Comparison of ENCODE assay signal across 17 cellular contexts in the genomic region with DNA sequence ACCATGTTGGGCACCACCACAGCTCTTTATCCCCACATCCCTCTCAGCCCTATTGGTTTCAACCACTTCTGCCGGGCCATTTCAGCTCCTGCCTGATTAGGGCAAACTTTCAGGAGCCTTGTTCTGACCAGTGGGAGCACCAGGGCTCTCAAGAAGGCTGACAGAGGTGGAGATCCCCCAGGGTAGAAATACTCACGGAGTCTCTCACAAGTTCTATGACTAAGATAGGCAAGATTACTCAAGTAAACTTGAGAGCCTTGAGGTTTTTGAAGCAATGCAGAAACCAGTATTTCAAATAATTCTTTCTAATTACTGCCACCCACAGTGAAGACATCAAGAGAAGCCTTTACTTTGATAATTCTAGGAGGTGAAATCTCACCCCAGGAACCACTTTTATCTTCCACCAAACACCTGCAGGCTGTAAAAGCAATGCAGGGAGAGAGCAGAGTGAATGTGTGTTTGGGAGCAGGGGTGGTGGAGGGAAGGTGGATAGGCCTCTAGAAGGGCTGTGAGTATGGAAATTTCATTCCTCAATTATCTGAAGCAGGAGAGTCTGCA. TPM values are rescaled to one million over a fixed set of nuclear protein-coding genes. Genes with fewer than 3 reads are reported as not detected.
DNase-seq lines count a peak whose midpoint lies in the region; ATAC-seq and TF ChIP-seq lines count a peak whose summit lies in the region.
"Had no signal": no experiment of that assay in that cellular context is flagged by ENCODE, and none has a peak within 500 bp of the region (broad histone marks: within the 10 kb centered on the region; RNA-seq: fewer than 3 reads in every experiment).

No MANE protein-coding gene starts in this region.

- H3K36me3 Mint-ChIP-seq in activated T-cell treated with anti-CD3 and anti-CD28 coated beads, Interleukin-2, amount 50 U/mL, for 4 hours (ENCODE audit: insufficient read depth) = peaks cover 21% of the 10 kb centered on the region
- peaks cover 15% of the 10 kb centered on the region for H3K36me3 Mint-ChIP-seq in stimulated activated effector memory CD8-positive, alpha-beta T cell treated with anti-CD3 and anti-CD28 coated beads, Interleukin-12 subunit alpha, Interleukin-12 subunit beta, amount 100 ng/mL, for 72 hours

- no peaks in the 10 kb centered on the region for H3K9me3 Mint-ChIP-seq in activated T-cell treated with anti-CD3 and anti-CD28 coated beads, Interleukin-2, amount 50 U/mL, for 4 hours
- no peaks in the 10 kb centered on the region for H3K9me3 Mint-ChIP-seq in stimulated activated effector memory CD8-positive, alpha-beta T cell treated with anti-CD3 and anti-CD28 coated beads, Interleukin-12 subunit alpha, Interleukin-12 subunit beta, amount 100 ng/mL, for 72 hours

- no peak for TF ChIP-seq CTCF in sigmoid colon (IDR thresholded peaks at IDR 0.05)

- peak overlapping the region; percentile 35 for H3K27ac Mint-ChIP-seq in stimulated activated effector memory CD8-positive, alpha-beta T cell treated with anti-CD3 and anti-CD28 coated beads, Interleukin-12 subunit alpha, Interleukin-12 subunit beta, amount 100 ng/mL, for 72 hours

- peak; percentile 78 to 81 for ATAC-seq in activated T-cell treated with anti-CD3 and anti-CD28 coated beads, Interleukin-2, amount 50 U/mL, for 4 hours
- peak; percentile 39 for ATAC-seq in stimulated activated effector memory CD8-positive, alpha-beta T cell treated with anti-CD3 and anti-CD28 coated beads, Interleukin-12 subunit alpha, Interleukin-12 subunit beta, amount 100 ng/mL, for 72 hours

- TF ChIP-seq POLR2A in sigmoid colon (IDR thresholded peaks at IDR 0.05) = no peak

- TF ChIP-seq EP300 in sigmoid colon (IDR thresholded peaks at IDR 0.05) = no peak

- 77 to 87% methylated on average over 2 of the region's 2 CpGs for WGBS in sigmoid colon, 2 donors

- DNase-seq in activated T-cell treated with anti-CD3 and anti-CD28 coated beads, Interleukin-2, amount 50 U/mL, for 4 hours = no peak
- DNase-seq in activated T-cell treated with anti-CD3 and anti-CD28 coated beads for 4 hours (no peak), RPMI8226 (no peak), NCI-H526 treated with DMSO at 0.1 percent for 48 hours (lab: John Stamatoyannopoulos, UW) (no peak), sigmoid colon (no peak)
- peak; percentile 90 for DNase-seq in Jurkat, Clone E6-1 (ENCODE audit: low read depth, low spot score)
- DNase-seq in stimulated activated effector memory CD8-positive, alpha-beta T cell treated with anti-CD3 and anti-CD28 coated beads, Interleukin-12 subunit alpha, Interleukin-12 subunit beta, amount 100 ng/mL, for 72 hours (ENCODE audit: low spot score in 2 of 2) = no peak
- DNase-seq: activated CD4-positive, alpha-beta T cell treated with anti-CD3 and anti-CD28 coated beads for 1 hour; activated gamma-delta T cell treated with Interleukin-2 at 50 U/mL for 16 hours; heart left ventricle; NCI-H1436; NCI-H526; spleen had no signal

- H3K27me3 Mint-ChIP-seq in activated T-cell treated with anti-CD3 and anti-CD28 coated beads, Interleukin-2, amount 50 U/mL, for 4 hours (ENCODE audit: low read depth) = no peaks in the 10 kb centered on the region

- H3K9me3 ChIP-seq in sigmoid colon = no peaks in the 10 kb centered on the region
- H3K9me3 ChIP-seq: BLaER1 treated with 17β-estradiol and CSF1 and Interleukin-3, amounts not matched to agents 10 nM and 100 nM; heart left ventricle; spleen had no signal

- H3K36me3 ChIP-seq in sigmoid colon = peaks cover 0 to 10% (median 0%) of the 10 kb centered on the region in 4 donors

- H3K4me1 Mint-ChIP-seq in activated T-cell treated with anti-CD3 and anti-CD28 coated beads, Interleukin-2, amount 50 U/mL, for 4 hours (ENCODE audit: low read depth) = peaks cover 6% of the 10 kb centered on the region
- no peaks in the 10 kb centered on the region for H3K4me1 Mint-ChIP-seq in stimulated activated effector memory CD8-positive, alpha-beta T cell treated with anti-CD3 and anti-CD28 coated beads, Interleukin-12 subunit alpha, Interleukin-12 subunit beta, amount 100 ng/mL, for 72 hours

- H3K4me3 ChIP-seq in Jurkat, Clone E6-1 (ENCODE audit: low read length) = no peak overlapping the region
- H3K4me3 ChIP-seq in sigmoid colon = no peak overlapping the region
- H3K4me3 ChIP-seq: BLaER1 treated with 17β-estradiol and CSF1 and Interleukin-3, amounts not matched to agents 10 nM and 100 nM; heart left ventricle; spleen had no signal

- intact Hi-C loops in sigmoid colon (cut with DNase I) = no loop called here

- H3K4me3 Mint-ChIP-seq in activated T-cell treated with anti-CD3 and anti-CD28 coated beads, Interleukin-2, amount 50 U/mL, for 4 hours = no peak overlapping the region
- H3K4me3 Mint-ChIP-seq in stimulated activated effector memory CD8-positive, alpha-beta T cell treated with anti-CD3 and anti-CD28 coated beads, Interleukin-12 subunit alpha, Interleukin-12 subunit beta, amount 100 ng/mL, for 72 hours = no peak overlapping the region

- H3K27ac ChIP-seq in cingulate gyrus (ENCODE audit: low read depth, low read length) = peak overlapping the region; percentile 72
- no peak overlapping the region for H3K27ac ChIP-seq in sigmoid colon
- H3K27ac ChIP-seq: BLaER1 treated with 17β-estradiol and CSF1 and Interleukin-3, amounts not matched to agents 10 nM and 100 nM; spleen had no signal

- no peaks in the 10 kb centered on the region for H3K4me1 ChIP-seq in sigmoid colon
- H3K4me1 ChIP-seq: spleen had no signal

- no peaks in the 10 kb centered on the region for H3K27me3 ChIP-seq in sigmoid colon
- H3K27me3 ChIP-seq: BLaER1 treated with 17β-estradiol and CSF1 and Interleukin-3, amounts not matched to agents 10 nM and 100 nM; heart left ventricle; spleen had no signal

RNA-seq across cellular contexts. Expression of a gene that starts 6.6 kb away (rescaled TPM):
- 1 to 10 TPM; 1.4 to 1.9 (median 1.6) TPM for total RNA-seq in activated T-cell treated with anti-CD3 and anti-CD28 coated beads, Interleukin-2, amount 50 U/mL, for 4 hours
- polyA plus RNA-seq in Jurkat, Clone E6-1 (2012; ENCODE audit: insufficient read depth, insufficient read length) = 0.48 TPM
- 1 to 10 TPM in 1 of 4 donors, under 1 TPM in 3; 0.36 to 2.8 (median 0.83) TPM for total RNA-seq in sigmoid colon
- polyA plus RNA-seq in sigmoid colon = under 1 TPM in 1 of 3 donors, not detected in 2; 0.45 TPM

RNA-seq across cellular contexts. Expression of a gene that starts 41.3 kb away (rescaled TPM):
- total RNA-seq in activated T-cell treated with anti-CD3 and anti-CD28 coated beads, Interleukin-2, amount 50 U/mL, for 4 hours = 10 to 100 TPM in 1 of 3 donors, 1 to 10 TPM in 2; 8.2 to 14.0 (median 8.3) TPM
- polyA plus RNA-seq in Jurkat, Clone E6-1 (2012; ENCODE audit: insufficient read depth, insufficient read length) = 0.65 TPM
- total RNA-seq in sigmoid colon = 1 to 10 TPM; 2.7 to 9.4 (median 3.2) TPM
- polyA plus RNA-seq in sigmoid colon = 1 to 10 TPM in 1 of 3 donors, under 1 TPM in 1, not detected in 1; 0.60 to 2.3 TPM

RNA-seq across cellular contexts. Expression of a gene that starts 42.5 kb away (rescaled TPM):
- total RNA-seq in activated T-cell treated with anti-CD3 and anti-CD28 coated beads, Interleukin-2, amount 50 U/mL, for 4 hours = not detected
- not detected for polyA plus RNA-seq in Jurkat, Clone E6-1 (2012; ENCODE audit: insufficient read depth, insufficient read length)
- total RNA-seq in sigmoid colon = 1 to 10 TPM in 1 of 4 donors, not detected in 3; 1.1 TPM
- under 1 TPM in 1 of 3 donors, not detected in 2; 0.20 TPM for polyA plus RNA-seq in sigmoid colon
- total RNA-seq: chondrocyte had no signal
- polyA plus RNA-seq: fibroblast of lung had no signal

RNA-seq across cellular contexts. Expression of a gene that starts 49.5 kb away (rescaled TPM):
- total RNA-seq in activated T-cell treated with anti-CD3 and anti-CD28 coated beads, Interleukin-2, amount 50 U/mL, for 4 hours = 100 to 1,000 TPM; 186 to 239 (median 203) TPM
- polyA plus RNA-seq in Jurkat, Clone E6-1 (2012; ENCODE audit: insufficient read depth, insufficient read length) = 8.9 TPM
- total RNA-seq in sigmoid colon = 10 to 100 TPM in 2 of 4 donors, 1 to 10 TPM in 2; 8.2 to 28.1 (median 11.0) TPM
- polyA plus RNA-seq in sigmoid colon = 10 to 100 TPM in 2 of 3 donors, 1 to 10 TPM in 1; 7.2 to 12.1 (median 10.2) TPM
